Comparison of ENCODE assay signal across 10 cellular contexts in the genomic region with DNA sequence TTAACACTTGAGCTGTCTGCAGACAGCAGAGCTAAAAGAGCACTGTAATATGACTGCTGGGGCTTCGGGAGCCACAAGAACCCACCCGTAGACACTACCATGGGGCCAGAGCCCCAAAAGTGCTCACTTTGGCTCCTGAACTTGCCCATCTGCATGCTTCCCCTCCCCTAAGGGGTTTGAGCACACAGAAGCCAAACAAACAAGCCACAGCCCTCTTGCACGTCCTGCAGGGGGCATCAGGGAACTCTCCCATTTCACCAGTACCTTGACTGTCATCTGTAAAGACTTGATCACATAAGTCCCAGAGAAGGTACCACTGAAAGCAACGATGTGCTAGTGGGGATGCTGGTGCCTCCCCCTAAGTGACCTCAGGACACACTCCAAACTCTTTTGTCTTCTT.
DNase-seq lines count a peak whose midpoint lies in the region; ATAC-seq, FAIRE-seq and TF ChIP-seq lines count a peak whose summit lies in the region.
"Had no signal": no experiment of that assay in that cellular context is flagged by ENCODE, and none has a peak within 500 bp of the region (broad histone marks: within the 10 kb centered on the region; RNA-seq: fewer than 3 reads in every experiment).

No MANE protein-coding gene starts in this region.

- CTCF ChIA-PET in RWPE1 (lab: Yijun Ruan, JAX) = interaction anchor here (0.8 kb wide), 1 partner anchor 247 kb away, joined by 4 read pairs; no protein-coding TSS in a partner anchor

- H3K27ac ChIP-seq in RWPE1 (no peak overlapping the region), pancreas (no peak overlapping the region)
- H3K27ac ChIP-seq: vagina had no signal

- no peaks in the 10 kb centered on the region for H3K27me3 ChIP-seq in pancreas
- H3K27me3 ChIP-seq: vagina had no signal

- H3K9me3 Mint-ChIP-seq in activated T-helper 2 cell treated with anti-CD3 and anti-CD28 coated beads, Interferon-gamma antibody, Interleukin-2, Interleukin-4, amounts not matched to agents 10 μg/mL and 5 μg/mL and 100 μg/mL, durations not matched to agents 14 hours and 24 hours and 36 hours = peaks cover 8% of the 10 kb centered on the region

- no peaks in the 10 kb centered on the region for H3K27me3 Mint-ChIP-seq in activated T-helper 2 cell treated with anti-CD3 and anti-CD28 coated beads, Interferon-gamma antibody, Interleukin-2, Interleukin-4, amounts not matched to agents 10 μg/mL and 5 μg/mL and 100 μg/mL, durations not matched to agents 14 hours and 24 hours and 36 hours (ENCODE audit: low read depth)

- intact Hi-C loops in pancreas (cut with DNase I) = no loop called here
- intact Hi-C loops in activated T-helper 2 cell treated with anti-CD3 and anti-CD28 coated beads, Interferon-gamma antibody, Interleukin-2, Interleukin-4, amounts not matched to agents 10 μg/mL and 5 μg/mL and 100 μg/mL, durations not matched to agents 14 hours and 24 hours and 36 hours (cut with micrococcal nuclease) = no loop called here

- no peaks in the 10 kb centered on the region for H3K4me1 ChIP-seq in pancreas
- H3K4me1 ChIP-seq: vagina had no signal

- 29 to 39% methylated on average over 4 of the region's 4 CpGs for WGBS in pancreas, 2 donors

- no peaks in the 10 kb centered on the region for H3K4me1 Mint-ChIP-seq in activated T-helper 2 cell treated with anti-CD3 and anti-CD28 coated beads, Interferon-gamma antibody, Interleukin-2, Interleukin-4, amounts not matched to agents 10 μg/mL and 5 μg/mL and 100 μg/mL, durations not matched to agents 14 hours and 24 hours and 36 hours (ENCODE audit: low read depth)

- POLR2A ChIA-PET in RWPE1 (lab: Yijun Ruan, JAX; ENCODE audit: low non-redundant PET) = no interaction called here

- no peak for TF ChIP-seq CTCF in RWPE1 (conservative IDR thresholded peaks at IDR 0.05; ENCODE audit: low read depth)
- no peak for TF ChIP-seq CTCF in pancreas (IDR thresholded peaks at IDR 0.05)

- no peak overlapping the region for H3K27ac Mint-ChIP-seq in activated T-helper 2 cell treated with anti-CD3 and anti-CD28 coated beads, Interferon-gamma antibody, Interleukin-2, Interleukin-4, amounts not matched to agents 10 μg/mL and 5 μg/mL and 100 μg/mL, durations not matched to agents 14 hours and 24 hours and 36 hours

- H3K36me3 Mint-ChIP-seq in activated T-helper 2 cell treated with anti-CD3 and anti-CD28 coated beads, Interferon-gamma antibody, Interleukin-2, Interleukin-4, amounts not matched to agents 10 μg/mL and 5 μg/mL and 100 μg/mL, durations not matched to agents 14 hours and 24 hours and 36 hours (ENCODE audit: low read depth) = no peaks in the 10 kb centered on the region

- H3K9me3 ChIP-seq in pancreas = no peaks in the 10 kb centered on the region
- H3K9me3 ChIP-seq: vagina had no signal

- no peaks in the 10 kb centered on the region for H3K36me3 ChIP-seq in pancreas
- H3K36me3 ChIP-seq: vagina had no signal

- no peak overlapping the region for H3K4me3 ChIP-seq in pancreas
- H3K4me3 ChIP-seq: vagina had no signal

- no peak overlapping the region for H3K4me3 Mint-ChIP-seq in activated T-helper 2 cell treated with anti-CD3 and anti-CD28 coated beads, Interferon-gamma antibody, Interleukin-2, Interleukin-4, amounts not matched to agents 10 μg/mL and 5 μg/mL and 100 μg/mL, durations not matched to agents 14 hours and 24 hours and 36 hours (ENCODE audit: low read depth)

- peak; percentile 45 for DNase-seq in DMS 273 (lab: John Stamatoyannopoulos, UW; ENCODE audit: unreplicated experiment)
- DNase-seq in H4 (ENCODE audit: low spot score) = peak; percentile 44
- peak; percentile 11 for DNase-seq in RWPE1 (ENCODE audit: low spot score)
- peak; percentile 41 for DNase-seq in iPS DF 4.7 (ENCODE audit: extremely low read depth, low spot score)
- no peak for DNase-seq in pancreas
- no peak for DNase-seq in stimulated activated CD4-positive, alpha-beta T cell treated with anti-CD3 and anti-CD28 coated beads, Interleukin-4, amount 100 ng/mL, for 24 hours
- no peak for DNase-seq in activated T-helper 2 cell treated with anti-CD3 and anti-CD28 coated beads, Interferon-gamma antibody, Interleukin-2, Interleukin-4, amounts not matched to agents 10 μg/mL and 5 μg/mL and 100 μg/mL, durations not matched to agents 14 hours and 24 hours and 36 hours (ENCODE audit: low spot score)

- ATAC-seq in HG03571 (IDR thresholded peaks at IDR 0.05; ENCODE audit: unreplicated experiment) (no peak), pancreas (no peak)
- ATAC-seq: Panc1 had no signal

- FAIRE-seq in pancreas (lab: Jason Lieb, UNC) = no peak

Comparison
In these comparisons a context has a peak if more than half of its experiments do, and no peak if none do; other contexts are left out.
1. DNase-seq: peak in DMS 273 (single experiment), H4 (single experiment), RWPE1 (single experiment) and iPS DF 4.7 (single experiment); none in pancreas (0 of 6), stimulated activated CD4-positive, alpha-beta T cell treated with anti-CD3 and anti-CD28 coated beads, Interleukin-4, amount 100 ng/mL, for 24 hours (single experiment) and activated T-helper 2 cell treated with anti-CD3 and anti-CD28 coated beads, Interferon-gamma antibody, Interleukin-2, Interleukin-4, amounts not matched to agents 10 μg/mL and 5 μg/mL and 100 μg/mL, durations not matched to agents 14 hours and 24 hours and 36 hours (single experiment).